In the genomic region with DNA sequence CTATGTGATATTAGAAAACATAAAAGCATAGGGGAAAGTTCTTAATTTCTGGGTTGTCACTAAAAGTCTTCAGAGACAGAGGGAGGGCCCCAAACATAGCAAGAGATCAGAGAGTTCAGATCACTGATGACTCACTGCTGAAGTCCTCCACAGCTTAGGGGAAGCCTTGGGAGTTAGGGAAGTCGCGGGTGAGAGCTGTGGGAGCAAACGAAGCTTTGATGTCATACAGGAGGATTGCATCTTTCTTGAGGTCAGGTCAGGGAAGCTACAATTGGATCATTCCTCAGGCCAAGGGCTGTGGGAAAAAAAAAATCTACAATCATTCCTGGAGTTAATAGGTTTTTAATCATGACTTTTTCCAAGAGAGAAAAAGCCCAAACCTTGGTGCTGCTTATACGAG, we compare ENCODE assay signal across 11 cellular contexts.
DNase-seq lines count a peak whose midpoint lies in the region; ATAC-seq and TF ChIP-seq lines count a peak whose summit lies in the region.
"Had no signal": no experiment of that assay in that cellular context is flagged by ENCODE, and none has a peak within 500 bp of the region (broad histone marks: within the 10 kb centered on the region; RNA-seq: fewer than 3 reads in every experiment).

No MANE protein-coding gene starts in this region.

- ATAC-seq in Right ventricle myocardium superior (ENCODE audit: poor library complexity) (peak; percentile 49), GM19351 (IDR thresholded peaks at IDR 0.05; ENCODE audit: unreplicated experiment) (no peak)
- ATAC-seq in CD8-positive, alpha-beta T cell = no peak
- ATAC-seq: activated CD8-positive, alpha-beta memory T cell treated with anti-CD3 and anti-CD28 coated beads, Interleukin-2, amount 10 ng/mL, durations not matched to agents 7 days and 5 days had no signal

- CTCF ChIA-PET in A673 (lab: Charles Lee) = no interaction called here
- CTCF ChIA-PET in CD8-positive, alpha-beta T cell (lab: Charles Lee) = no interaction called here

- peaks cover 35% of the 10 kb centered on the region for H3K27me3 Mint-ChIP-seq in CD8-positive, alpha-beta T cell (ENCODE audit: low read depth)

- H3K4me3 ChIP-seq in esophagus muscularis mucosa (no peak overlapping the region), A673 (ENCODE audit: low read depth, low read length, poor library complexity, severe bottlenecking) (no peak overlapping the region)
- no peak overlapping the region for H3K4me3 ChIP-seq in CD8-positive, alpha-beta T cell (ENCODE audit: low read depth, low read length)

- intact Hi-C loops in Right ventricle myocardium superior (cut with DNase I) (no loop called here), cardiac septum (cut with DNase I) (no loop called here), esophagus muscularis mucosa (cut with DNase I) (no loop called here), A673 (cut with micrococcal nuclease; ENCODE audit: unreplicated experiment) (no loop called here)
- intact Hi-C loops in CD8-positive, alpha-beta T cell (cut with DNase I, micrococcal nuclease) = no loop called here

- peaks cover 0 to 3% (median 0%) of the 10 kb centered on the region in 4 donors for H3K4me1 ChIP-seq in esophagus muscularis mucosa
- peaks cover 4% of the 10 kb centered on the region for H3K4me1 ChIP-seq in A673 (ENCODE audit: insufficient read depth, low read length, poor library complexity, severe bottlenecking)
- no peaks in the 10 kb centered on the region for H3K4me1 ChIP-seq in CD8-positive, alpha-beta T cell (ENCODE audit: insufficient read depth, low read length)

- no TSS peak for BruUV-seq in A673 (replicated peaks; lab: Mats Ljungman, UMichigan)

- TF ChIP-seq POLR2A in esophagus muscularis mucosa (IDR thresholded peaks at IDR 0.05; ENCODE audit: low read depth) = no peak

- H3K36me3 ChIP-seq in esophagus muscularis mucosa (no peaks in the 10 kb centered on the region), A673 (ENCODE audit: insufficient read depth, low read length, poor library complexity, severe bottlenecking) (no peaks in the 10 kb centered on the region)
- no peaks in the 10 kb centered on the region for H3K36me3 ChIP-seq in CD8-positive, alpha-beta T cell (ENCODE audit: insufficient read depth, low read length)

- H3K27me3 ChIP-seq in esophagus muscularis mucosa (no peaks in the 10 kb centered on the region), A673 (replicated peaks; ENCODE audit: insufficient read depth, low read depth, low read length, poor library complexity) (peaks cover 12% of the 10 kb centered on the region)
- no peaks in the 10 kb centered on the region for H3K27me3 ChIP-seq in CD8-positive, alpha-beta T cell (ENCODE audit: insufficient read depth, low read length)

- POLR2A ChIA-PET in A673 (lab: Charles Lee; ENCODE audit: low non-redundant PET) = no interaction called here
- POLR2A ChIA-PET in CD8-positive, alpha-beta T cell (lab: Charles Lee) = no interaction called here

- DNase-seq in Right ventricle myocardium superior = no peak
- DNase-seq in cardiac septum (ENCODE audit: low spot score) = no peak
- peak; percentile 85 for DNase-seq in esophagus muscularis mucosa (ENCODE audit: extremely low spot score)
- peak; percentile 72 for DNase-seq in myocyte (ENCODE audit: low read depth)
- no peak for DNase-seq in A673 (ENCODE audit: low spot score)
- no peak for DNase-seq in CD8-positive, alpha-beta T cell
- DNase-seq in caudate nucleus (lab: John Stamatoyannopoulos, UW) = no peak
- DNase-seq: activated CD8-positive, alpha-beta memory T cell treated with anti-CD3 and anti-CD28 coated beads, Interleukin-2, amount 10 ng/mL, durations not matched to agents 7 days and 5 days had no signal

- peak overlapping the region in 1 of 4 donors; percentile 30 for H3K27ac ChIP-seq in esophagus muscularis mucosa (replicated peaks in 1 of 4)
- H3K27ac ChIP-seq in A673 (ENCODE audit: low read depth, low read length, poor library complexity, severe bottlenecking) = no peak overlapping the region
- no peak overlapping the region for H3K27ac ChIP-seq in CD8-positive, alpha-beta T cell (ENCODE audit: low read depth, low read length)
- no peak overlapping the region for H3K27ac ChIP-seq in caudate nucleus (ENCODE audit: low read depth, low read length)

- TF ChIP-seq CTCF in esophagus muscularis mucosa (IDR thresholded peaks at IDR 0.05) = no peak
- TF ChIP-seq CTCF in A673 (conservative IDR thresholded peaks at IDR 0.05; ENCODE audit: low read depth, low read length) = no peak
- TF ChIP-seq CTCF in CD8-positive, alpha-beta T cell (IDR thresholded peaks at IDR 0.05) = no peak

- H3K4me1 Mint-ChIP-seq in CD8-positive, alpha-beta T cell (ENCODE audit: low read depth) = no peaks in the 10 kb centered on the region
- H3K4me1 Mint-ChIP-seq: activated CD8-positive, alpha-beta memory T cell treated with anti-CD3 and anti-CD28 coated beads, Interleukin-2, amount 10 ng/mL, durations not matched to agents 7 days and 5 days; central memory CD8-positive, alpha-beta T cell; IgD-negative memory B cell had no signal

- H3K9me3 ChIP-seq in esophagus muscularis mucosa (no peaks in the 10 kb centered on the region), A673 (ENCODE audit: low read depth, low read length, poor library complexity, severe bottlenecking) (no peaks in the 10 kb centered on the region)
- no peaks in the 10 kb centered on the region for H3K9me3 ChIP-seq in CD8-positive, alpha-beta T cell (ENCODE audit: low read length)

- H3K4me3 Mint-ChIP-seq in CD8-positive, alpha-beta T cell = no peak overlapping the region
- H3K4me3 Mint-ChIP-seq: activated CD8-positive, alpha-beta memory T cell treated with anti-CD3 and anti-CD28 coated beads, Interleukin-2, amount 10 ng/mL, durations not matched to agents 7 days and 5 days; central memory CD8-positive, alpha-beta T cell; IgD-negative memory B cell had no signal

- H3K36me3 Mint-ChIP-seq in CD8-positive, alpha-beta T cell = no peaks in the 10 kb centered on the region
- H3K36me3 Mint-ChIP-seq: activated CD8-positive, alpha-beta memory T cell treated with anti-CD3 and anti-CD28 coated beads, Interleukin-2, amount 10 ng/mL, durations not matched to agents 7 days and 5 days; IgD-negative memory B cell had no signal

- 62% methylated on average over 4 of the region's 4 CpGs for WGBS in esophagus muscularis mucosa

- TF ChIP-seq EP300 in esophagus muscularis mucosa (IDR thresholded peaks at IDR 0.05) = no peak

- H3K27ac Mint-ChIP-seq in CD8-positive, alpha-beta T cell = no peak overlapping the region
- H3K27ac Mint-ChIP-seq: activated CD8-positive, alpha-beta memory T cell treated with anti-CD3 and anti-CD28 coated beads, Interleukin-2, amount 10 ng/mL, durations not matched to agents 7 days and 5 days; IgD-negative memory B cell had no signal

- no peaks in the 10 kb centered on the region for H3K9me3 Mint-ChIP-seq in CD8-positive, alpha-beta T cell
- H3K9me3 Mint-ChIP-seq: central memory CD8-positive, alpha-beta T cell; IgD-negative memory B cell had no signal

Comparison
In these comparisons a context has a peak if more than half of its experiments do, and no peak if none do; other contexts are left out.
1. DNase-seq: peak in esophagus muscularis mucosa (single experiment) and myocyte (single experiment); none in Right ventricle myocardium superior (single experiment), cardiac septum (single experiment), A673 (single experiment), CD8-positive, alpha-beta T cell (0 of 7) and caudate nucleus (0 of 61).